ENCODE assay signal across 23 cellular contexts in the genomic region with DNA sequence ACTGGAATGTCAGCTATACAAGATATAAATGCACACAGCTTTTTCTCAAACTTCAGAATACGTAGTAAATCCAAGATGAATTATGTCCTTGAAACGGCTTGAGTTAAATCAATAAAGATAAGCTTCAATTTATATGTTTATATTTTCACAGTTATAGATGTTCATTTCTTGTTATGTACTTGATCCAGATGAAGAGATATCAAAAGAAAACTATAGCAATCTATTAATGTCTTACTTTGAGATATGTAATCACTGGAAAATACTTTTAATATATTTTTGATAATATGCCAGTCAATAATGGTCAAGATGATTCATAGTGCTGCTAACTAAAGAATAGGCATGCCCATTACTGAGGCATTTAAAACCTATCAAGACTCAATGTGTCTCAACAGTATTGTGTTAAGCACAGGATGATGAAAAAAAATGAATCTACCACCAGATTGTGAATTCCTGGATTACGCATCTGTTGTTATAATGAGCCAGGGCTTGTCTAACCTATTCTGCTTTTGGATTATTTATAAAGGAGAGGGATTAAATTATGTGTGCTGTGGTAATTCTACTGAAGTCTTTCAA.
A peak's percentile ranks its signal among the peaks of the same experiment; 100 is the strongest.
DNase-seq lines count a peak whose midpoint lies in the region; TF ChIP-seq lines count a peak whose summit lies in the region.
"Had no signal": no experiment of that assay in that cellular context is flagged by ENCODE, and none has a peak within 500 bp of the region (broad histone marks: within the 10 kb centered on the region; RNA-seq: fewer than 3 reads in every experiment).

No MANE protein-coding gene starts in this region.

- H3K27ac Mint-ChIP-seq in T-helper 2 cell treated with Interferon-gamma antibody and Interleukin-4, amounts not matched to agents 5 μg/mL and 100 μg/mL, for 36 hours: no peak overlapping the region
- H3K27ac Mint-ChIP-seq: CD14-positive monocyte; CD8-positive, alpha-beta memory T cell had no signal

- no peak overlapping the region for H3K4me3 Mint-ChIP-seq in T-helper 2 cell treated with Interferon-gamma antibody and Interleukin-4, amounts not matched to agents 5 μg/mL and 100 μg/mL, for 36 hours
- H3K4me3 Mint-ChIP-seq: CD14-positive monocyte; CD8-positive, alpha-beta memory T cell had no signal

- H3K4me2 ChIP-seq in osteoblast (ENCODE audit: insufficient read depth, low read length): no peak overlapping the region

- H3K27me3 ChIP-seq in osteoblast (ENCODE audit: insufficient read depth, low read length): no peaks in the 10 kb centered on the region
- H3K27me3 ChIP-seq: BE2C, Peyer's patch had no signal

- H3K9me3 Mint-ChIP-seq in T-helper 2 cell treated with Interferon-gamma antibody and Interleukin-4, amounts not matched to agents 5 μg/mL and 100 μg/mL, for 36 hours: no peaks in the 10 kb centered on the region

- peak; percentile 4 for DNase-seq in DMS 273 (lab: John Stamatoyannopoulos, UW; ENCODE audit: unreplicated experiment)
- no peak for DNase-seq in DMS 273 treated with DMSO at 0.1 percent for 48 hours (lab: John Stamatoyannopoulos, UW)
- DNase-seq in NCI-H524 treated with DMSO at 0.1 percent for 48 hours (lab: John Stamatoyannopoulos, UW): peak; percentile 52
- peak; percentile 19 for DNase-seq in fibroblast of the aortic adventitia (ENCODE audit: low read depth)
- DNase-seq in osteoblast (ENCODE audit: insufficient read length, low spot score, missing footprints): peak; percentile 5
- no peak for DNase-seq in T-helper 2 cell treated with Interferon-gamma antibody and Interleukin-4, amounts not matched to agents 5 μg/mL and 100 μg/mL, for 36 hours (ENCODE audit: low spot score)
- no peak for DNase-seq in activated CD8-positive, alpha-beta memory T cell treated with anti-CD3 and anti-CD28 coated beads, Interleukin-2, amount 50 U/mL, for 48 hours
- no peak for DNase-seq in pons (ENCODE audit: low spot score)
- DNase-seq: BE2C; CD8-positive, alpha-beta memory T cell; GM23248; H7; Karpas-422; NCI-H1105; NCI-H1436 treated with DMSO at 0.1 percent for 48 hours; NCI-H187 treated with DMSO at 0.1 percent for 48 hours; NCI-H345; NCI-H526; Peyer's patch; SIG-M5 had no signal

- no peaks in the 10 kb centered on the region for H3K9me3 ChIP-seq in osteoblast (ENCODE audit: low read depth, low read length)
- H3K9me3 ChIP-seq: BE2C, Peyer's patch had no signal

- H3K4me1 ChIP-seq in osteoblast (ENCODE audit: insufficient read depth, low read length): no peaks in the 10 kb centered on the region
- H3K4me1 ChIP-seq: BE2C, Peyer's patch had no signal

- no peaks in the 10 kb centered on the region for H3K36me3 Mint-ChIP-seq in T-helper 2 cell treated with Interferon-gamma antibody and Interleukin-4, amounts not matched to agents 5 μg/mL and 100 μg/mL, for 36 hours (ENCODE audit: low read depth)
- H3K36me3 Mint-ChIP-seq: CD14-positive monocyte; CD8-positive, alpha-beta memory T cell had no signal

- H3K4me1 Mint-ChIP-seq in T-helper 2 cell treated with Interferon-gamma antibody and Interleukin-4, amounts not matched to agents 5 μg/mL and 100 μg/mL, for 36 hours (ENCODE audit: low read depth): peaks cover 13% of the 10 kb centered on the region
- H3K4me1 Mint-ChIP-seq: CD8-positive, alpha-beta memory T cell had no signal

- H2AFZ ChIP-seq in osteoblast (ENCODE audit: low read length): no peak overlapping the region
- H2AFZ ChIP-seq: GM23248 had no signal

- no peaks in the 10 kb centered on the region for H3K36me3 ChIP-seq in osteoblast (ENCODE audit: insufficient read depth, low read length)
- H3K36me3 ChIP-seq: BE2C, Peyer's patch had no signal

- H3K4me3 ChIP-seq in fibroblast of the aortic adventitia (ENCODE audit: low read depth, low read length) (no peak overlapping the region), osteoblast (ENCODE audit: insufficient read depth, low read length) (no peak overlapping the region)
- H3K4me3 ChIP-seq: GM23248, Peyer's patch, SK-N-MC had no signal

- no peaks in the 10 kb centered on the region for H4K20me1 ChIP-seq in osteoblast (ENCODE audit: insufficient read depth, low read length)

- TF ChIP-seq CTCF in fibroblast of the aortic adventitia (IDR thresholded peaks at IDR 0.05; ENCODE audit: insufficient read depth, low read length): no peak
- no peak for TF ChIP-seq CTCF in osteoblast (IDR thresholded peaks at IDR 0.05; ENCODE audit: extremely low read depth, low read depth, low read length)

- no peaks in the 10 kb centered on the region for H3K79me2 ChIP-seq in osteoblast (ENCODE audit: insufficient read depth, low read length)

- no peak overlapping the region for H3K27ac ChIP-seq in osteoblast (ENCODE audit: low read depth, low read length)
- H3K27ac ChIP-seq: 22Rv1, GM23248, Peyer's patch, SK-N-MC had no signal

- peaks cover 5% of the 10 kb centered on the region for H3K27me3 Mint-ChIP-seq in T-helper 2 cell treated with Interferon-gamma antibody and Interleukin-4, amounts not matched to agents 5 μg/mL and 100 μg/mL, for 36 hours (ENCODE audit: low read depth)
- H3K27me3 Mint-ChIP-seq: CD8-positive, alpha-beta memory T cell had no signal

Comparison
In these comparisons a context has a peak if more than half of its experiments do, and no peak if none do; other contexts are left out.
1. DNase-seq: peak in DMS 273 (single experiment), NCI-H524 treated with DMSO at 0.1 percent for 48 hours (single experiment), fibroblast of the aortic adventitia (single experiment) and osteoblast (single experiment); none in DMS 273 treated with DMSO at 0.1 percent for 48 hours (single experiment), T-helper 2 cell treated with Interferon-gamma antibody and Interleukin-4, amounts not matched to agents 5 μg/mL and 100 μg/mL, for 36 hours (single experiment), activated CD8-positive, alpha-beta memory T cell treated with anti-CD3 and anti-CD28 coated beads, Interleukin-2, amount 50 U/mL, for 48 hours (single experiment) and pons (single experiment).